ENCODE assay signal across 9 cellular contexts in genomic region chr1:62687421-62687902, GRCh38. TPM values are rescaled to one million over a fixed set of nuclear protein-coding genes. Genes with fewer than 3 reads are reported as not detected.
DNase-seq lines count a peak whose midpoint lies in the region; ATAC-seq, FAIRE-seq and TF ChIP-seq lines count a peak whose summit lies in the region.
"Had no signal": no experiment of that assay in that cellular context is flagged by ENCODE, and none has a peak within 500 bp of the region (broad histone marks: within the 10 kb centered on the region; RNA-seq: fewer than 3 reads in every experiment).

No MANE protein-coding gene starts in this region.

- peaks cover 71% of the 10 kb centered on the region for H3K4me1 ChIP-seq in HepG2 (ENCODE audit: insufficient read depth, low read length)

- FAIRE-seq in HepG2 (lab: Jason Lieb, UNC) = no peak
- FAIRE-seq: A204.1 had no signal

- H3K27me3 ChIP-seq in H7 (ENCODE audit: control insufficient read depth, insufficient read depth, low read length) (no peaks in the 10 kb centered on the region), HepG2 (ENCODE audit: control insufficient read depth in 1 of 2, insufficient read depth in 2 of 2, low read length in 2 of 2) (peaks cover 0 to 5% of the 10 kb centered on the region in 2 experiments; a peak in 2 of 5 replicates)

- CTCF ChIA-PET in HepG2 (lab: Yijun Ruan, JAX; ENCODE audit: low intra/inter-chr PET ratio, low total read pairs) = interaction anchor here (1.1 kb wide), 1 partner anchor 29 kb away, joined by 3 read pairs; no protein-coding TSS in a partner anchor

- H3K4me3 ChIP-seq in H7 (ENCODE audit: insufficient read depth, low read depth, low read length) (peak overlapping the region; percentile 77), coronary artery (peak overlapping the region; percentile 87), HepG2 (replicated peaks in 1 of 3; ENCODE audit: insufficient read depth in 1 of 3, low read depth in 2 of 3, low read length in 3 of 3) (peak overlapping the region; percentile 75 to 100 (median 96))

- no peak for TF ChIP-seq EP300 in HepG2 (IDR thresholded peaks at IDR 0.05; ENCODE audit: low read depth in 2 of 2, low read length in 2 of 2)
- no peak for TF ChIP-seq EP300 in HepG2 (CRISPR knock-in tag; IDR thresholded peaks at IDR 0.05; ENCODE audit: borderline replicate concordance)

- H3K4me2 ChIP-seq in HepG2 (ENCODE audit: low read depth, low read length) = peak overlapping the region; percentile 74

- peaks cover 85% of the 10 kb centered on the region for H3K79me2 ChIP-seq in HepG2 (ENCODE audit: insufficient read depth, low read length)

- H3K36me3 ChIP-seq in H7 (replicated peaks; ENCODE audit: control insufficient read depth, insufficient read depth, low read length) (no peaks in the 10 kb centered on the region; the same call in 1 of the 2 replicates), HepG2 (replicated peaks in 1 of 2; ENCODE audit: control insufficient read depth in 1 of 2, insufficient read depth in 2 of 2, low read length in 2 of 2) (no peaks in the 10 kb centered on the region)

- peak; percentile 37 for ATAC-seq in HepG2

- TF ChIP-seq CTCF in coronary artery (IDR thresholded peaks at IDR 0.05) (no peak), HepG2 (CRISPR knock-in tag; IDR thresholded peaks at IDR 0.05) (no peak)

- no peak overlapping the region for H2AFZ ChIP-seq in HepG2 (ENCODE audit: low read length)

- no TSS peak for BruUV-seq in HepG2 (replicated peaks; lab: Mats Ljungman, UMichigan)

- POLR2A ChIA-PET in HepG2 (lab: Yijun Ruan, JAX) = no interaction called here

- in situ Hi-C loops in HepG2 (cut with HindIII; ENCODE audit: extremely low pct_ligation_motif_present, low pct_unique_long_range_greater_than_20kb) = loop anchor here (5.0 kb wide), 1 partner anchor 45 kb away; no protein-coding TSS in a partner anchor

- peak overlapping the region; percentile 82 to 88 for H3K27ac ChIP-seq in coronary artery
- H3K27ac ChIP-seq in HepG2 (ENCODE audit: extremely low read length, insufficient read depth, low read length) = peak overlapping the region; percentile 89

- intact Hi-C loops in HepG2 (cut with micrococcal nuclease; ENCODE audit: unreplicated experiment) = loop anchor here (5.0 kb wide), 1 partner anchor 65 kb away; no protein-coding TSS in a partner anchor

- no peak for TF ChIP-seq RAD21 in HepG2 (CRISPR knock-in tag; IDR thresholded peaks at IDR 0.05)

- H3K9ac ChIP-seq in HepG2 (ENCODE audit: insufficient read depth, low read depth, low read length) = peak overlapping the region; percentile 97

- H4K20me1 ChIP-seq in HepG2 (ENCODE audit: insufficient read depth, low read length) = peaks cover 3% of the 10 kb centered on the region

- no peaks in the 10 kb centered on the region for H3K9me3 ChIP-seq in HepG2 (ENCODE audit: low read length)

- under 1% methylated on average over 33 of the region's 33 CpGs for WGBS in HepG2 (ENCODE audit: low lambda C conversion rate)

- TF ChIP-seq POLR2A in HepG2 (IDR thresholded peaks at IDR 0.05; ENCODE audit: insufficient read depth in 1 of 2, low read depth in 2 of 2, low read length in 2 of 2) = peak in 1 of 2 experiments; percentile 61

- DNase-seq in DMS 273 (lab: John Stamatoyannopoulos, UW; ENCODE audit: unreplicated experiment) (peak; percentile 81), DMS 273 treated with DMSO at 0.1 percent for 48 hours (lab: John Stamatoyannopoulos, UW) (no peak), H7 (peak; percentile 85), Kasumi-1 (lab: John Stamatoyannopoulos, UW) (peak; percentile 34 to 37), UCSD-AML1 (lab: John Stamatoyannopoulos, UW; ENCODE audit: unreplicated experiment) (peak; percentile 58), coronary artery (ENCODE audit: low spot score) (no peak), HepG2 (ENCODE audit: low spot score) (peak; percentile 65)
- peak in 2 of 3 donors; percentile 7 to 20 for DNase-seq in stimulated activated CD4-positive, alpha-beta T cell treated with anti-CD3 and anti-CD28 coated beads, TNF-alpha, amount 100 ng/mL, for 48 hours (ENCODE audit: low read depth in 3 of 3)

TF ChIP-seq in HepG2, 621 proteins besides CTCF, POLR2A, EP300 and RAD21 (continues in another document):
- TF ChIP-seq ZNF552 (CRISPR knock-in tag; IDR thresholded peaks at IDR 0.05; ENCODE audit: borderline replicate concordance) (no peak), GATAD2A (CRISPR knock-in tag; IDR thresholded peaks at IDR 0.05) (no peak), CCDC6 (CRISPR knock-in tag; IDR thresholded peaks at IDR 0.05) (no peak), ZSCAN25 (CRISPR knock-in tag; IDR thresholded peaks at IDR 0.05) (no peak), MXD3 (CRISPR knock-in tag; IDR thresholded peaks at IDR 0.05) (no peak; the same call in 1 of the 2 replicates), FOXM1 (CRISPR knock-in tag; IDR thresholded peaks at IDR 0.05) (no peak), GTF2F1 (IDR thresholded peaks at IDR 0.05; ENCODE audit: low read length) (no peak), CSRNP2 (CRISPR knock-in tag; conservative IDR thresholded peaks at IDR 0.05; ENCODE audit: low read depth) (no peak), HMGXB3 (CRISPR knock-in tag; IDR thresholded peaks at IDR 0.05; ENCODE audit: borderline replicate concordance) (0 out of 2 replicates have a peak, but pooled peaks have one; percentile 44)

RNA-seq across cellular contexts. Expression of gene DOCK7, which starts 0.7 kb away (rescaled TPM):
- total RNA-seq in H7 (2014; rRNA removed; shearing (Covaris generic)) = 40.9 and 44.0 TPM in 2 replicates
- 45.7 and 86.5 TPM in 2 replicates for total RNA-seq in HepG2 (2016; rRNA removed; fragmentation: Illumina TruSeq; extraction: Trizol)
- total RNA-seq in HepG2 (2016; cell fraction: cytosol; rRNA removed; fragmentation: Illumina TruSeq; extraction: Trizol; ENCODE audit: low read depth) = 46.8 and 74.6 TPM in 2 replicates
- 45.2 and 92.2 TPM in 2 replicates for total RNA-seq in HepG2 (2016; cell fraction: insoluble cytoplasmic fraction; rRNA removed; fragmentation: Illumina TruSeq; extraction: Trizol)
- total RNA-seq in HepG2 (2016; cell fraction: membrane; rRNA removed; fragmentation: Illumina TruSeq; extraction: Trizol) = 21.4 and 37.0 TPM in 2 replicates
- total RNA-seq in HepG2 (2016; cell fraction: nucleus; rRNA removed; fragmentation: Illumina TruSeq; extraction: Trizol) = 59.1 and 70.9 TPM in 2 replicates
- polyA plus RNA-seq in HepG2 (2011; rRNA removed) = 63.7 and 67.2 TPM in 2 replicates
- polyA plus RNA-seq in HepG2 (2011; cell fraction: cytosol; rRNA removed) = 19.3 and 26.1 TPM in 2 replicates
- polyA plus RNA-seq in HepG2 (2011; cell fraction: nucleus; rRNA removed) = 30.9 and 36.5 TPM in 2 replicates
- 54.6 and 80.6 TPM in 2 replicates for polyA plus RNA-seq in HepG2 (2012)
- polyA plus RNA-seq in HepG2 (2016; cell fraction: cytosol; fragmentation: Illumina TruSeq; extraction: Trizol; ENCODE audit: low read depth) = 54.4 and 111 TPM in 2 replicates
- 56.4 and 65.2 TPM in 2 replicates for polyA plus RNA-seq in HepG2 (2016; cell fraction: insoluble cytoplasmic fraction; fragmentation: Illumina TruSeq; extraction: Trizol; ENCODE audit: low read depth)
- polyA plus RNA-seq in HepG2 (2016; cell fraction: membrane; fragmentation: Illumina TruSeq; extraction: Trizol; ENCODE audit: low read depth) = 31.9 and 34.2 TPM in 2 replicates
- polyA plus RNA-seq in HepG2 (2016; cell fraction: nucleus; fragmentation: Illumina TruSeq; extraction: Trizol; ENCODE audit: insufficient read depth, low read depth) = 38.7 and 80.4 TPM in 2 replicates
- polyA minus RNA-seq in HepG2 (2011; rRNA and poly(A)+ RNA removed; ENCODE audit: low replicate concordance) = 19.1 and 113 TPM in 2 replicates
- polyA minus RNA-seq in HepG2 (2011; cell fraction: cytosol; rRNA and poly(A)+ RNA removed) = 121 and 128 TPM in 2 replicates
- 289 and 321 TPM in 2 replicates for polyA minus RNA-seq in HepG2 (2011; cell fraction: nucleus; rRNA and poly(A)+ RNA removed)

Comparison
In these comparisons a context has a peak if more than half of its experiments do, and no peak if none do; other contexts are left out.
1. DNase-seq: peak in DMS 273 (single experiment), H7 (single experiment), Kasumi-1 (2 of 2), UCSD-AML1 (single experiment), HepG2 (single experiment) and stimulated activated CD4-positive, alpha-beta T cell treated with anti-CD3 and anti-CD28 coated beads, TNF-alpha, amount 100 ng/mL, for 48 hours (2 of 3); none in DMS 273 treated with DMSO at 0.1 percent for 48 hours (single experiment) and coronary artery (single experiment).
2. Peak in every context shown above with its lines, with median percentiles within 50 percentile points of each other: H3K4me3 ChIP-seq.